ENCODE assay signal across 22 cellular contexts in the genomic region with DNA sequence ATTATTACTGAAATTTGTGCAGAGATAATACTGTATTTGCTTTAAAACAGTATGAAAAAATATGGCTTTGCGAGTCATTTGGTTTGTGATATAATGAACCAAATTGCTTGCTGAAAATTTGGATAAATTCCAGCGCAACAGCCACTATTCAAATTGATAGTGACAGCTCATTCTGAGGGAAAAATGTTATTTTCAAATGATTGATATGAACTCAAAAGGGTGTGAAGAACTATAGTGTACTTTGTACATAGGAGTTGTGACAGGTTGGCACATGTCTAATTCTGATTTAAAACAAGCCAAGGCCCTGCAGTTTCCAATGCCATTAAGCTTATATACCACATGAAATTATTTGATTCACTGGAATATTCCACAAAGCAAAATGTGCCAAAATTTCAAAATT.
"Had no signal": no experiment of that assay in that cellular context is flagged by ENCODE, and none has a peak within 500 bp of the region (broad histone marks: within the 10 kb centered on the region; RNA-seq: fewer than 3 reads in every experiment).

No MANE protein-coding gene starts in this region.

- DNase-seq: dermis blood vessel endothelial cell; dorsolateral prefrontal cortex; effector CD4-positive, alpha-beta T cell; effector memory CD4-positive, alpha-beta T cell; erythroblast; esophagus squamous epithelium; foreskin fibroblast; foreskin melanocyte; gastrocnemius medialis; glutamatergic neuron; head of caudate nucleus; heart right ventricle; hippocampal formation; left cardiac atrium; left lung; left ventricle myocardium superior; lower lobe of right lung; mesenchymal stem cell; mucosa of descending colon; naive B cell had no signal

- H3K4me3 ChIP-seq: coronary artery, dorsolateral prefrontal cortex, esophagus squamous epithelium, gastrocnemius medialis, heart right ventricle, left lung, lower lobe of right lung, mucosa of descending colon had no signal

- H3K36me3 ChIP-seq: esophagus squamous epithelium, gastrocnemius medialis, heart right ventricle, left lung, lower lobe of right lung had no signal

- H3K27ac ChIP-seq: coronary artery, dorsolateral prefrontal cortex, epithelial cell of prostate, esophagus squamous epithelium, gastrocnemius medialis, heart right ventricle, left lung, lower lobe of right lung had no signal

- H3K9me3 ChIP-seq: esophagus squamous epithelium, gastrocnemius medialis, left lung, lower lobe of right lung had no signal

- H3K27me3 ChIP-seq: dorsolateral prefrontal cortex, esophagus squamous epithelium, gastrocnemius medialis, heart right ventricle, left lung had no signal
